11 cellular contexts compared by ENCODE assay signal in genomic region chr14:70882771-70883492, GRCh38. TPM values are rescaled to one million over a fixed set of nuclear protein-coding genes. Genes with fewer than 3 reads are reported as not detected.
DNase-seq lines count a peak whose midpoint lies in the region; FAIRE-seq and TF ChIP-seq lines count a peak whose summit lies in the region.
"Had no signal": no experiment of that assay in that cellular context is flagged by ENCODE, and none has a peak within 500 bp of the region (broad histone marks: within the 10 kb centered on the region; RNA-seq: fewer than 3 reads in every experiment).

No MANE protein-coding gene starts in this region.

- DNase-seq in activated CD4-positive, alpha-beta T cell treated with anti-CD3 and anti-CD28 coated beads, Interleukin-2, amount 10 ng/mL, durations not matched to agents 7 days and 5 days, result no peak
- DNase-seq in activated CD4-positive, alpha-beta T cell treated with anti-CD3 and anti-CD28 coated beads, Interleukin-2, amount 50 U/mL, for 4 hours, result no peak
- DNase-seq in RKO (ENCODE audit: low spot score) (peak; percentile 45), spleen (no peak), ACHN (no peak), small intestine (no peak), NCI-H526 treated with DMSO at 0.1 percent for 48 hours (lab: John Stamatoyannopoulos, UW) (no peak)
- DNase-seq: activated CD4-positive, alpha-beta T cell treated with anti-CD3 and anti-CD28 coated beads, Interleukin-2, amount 50 U/mL, for 1 hour; glutamatergic neuron; MM.1S had no signal

- H3K9me3 Mint-ChIP-seq in activated CD4-positive, alpha-beta T cell treated with anti-CD3 and anti-CD28 coated beads, Interleukin-2, amount 10 ng/mL, durations not matched to agents 7 days and 5 days, result no peaks in the 10 kb centered on the region

- H3K4me3 ChIP-seq in duodenal mucosa (ENCODE audit: low read depth in 1 of 2, low read length in 2 of 2) (no peak overlapping the region), spleen (peak overlapping the region in 1 of 8 donors; percentile 56), small intestine (ENCODE audit: low read depth in 1 of 2, low read length in 2 of 2) (no peak overlapping the region)

- H3K9me3 ChIP-seq in duodenal mucosa (ENCODE audit: control insufficient read depth in 1 of 2, low read length in 2 of 2) (no peaks in the 10 kb centered on the region), spleen (no peaks in the 10 kb centered on the region), small intestine (ENCODE audit: control insufficient read depth, low read depth) (no peaks in the 10 kb centered on the region)

- peak overlapping the region; percentile 72 for H3K27ac Mint-ChIP-seq in activated CD4-positive, alpha-beta T cell treated with anti-CD3 and anti-CD28 coated beads, Interleukin-2, amount 10 ng/mL, durations not matched to agents 7 days and 5 days

- intact Hi-C loops in spleen (cut with DNase I; ENCODE audit: low total_unique reads), result no loop called here

- no peak for TF ChIP-seq CTCF in spleen (IDR thresholded peaks at IDR 0.05 in 8 of 11, conservative IDR thresholded peaks at IDR 0.05 in 3 of 11)

- H3K4me1 ChIP-seq in duodenal mucosa (ENCODE audit: control insufficient read depth in 1 of 2, insufficient read depth in 2 of 2, low read length in 2 of 2), result peaks cover 37 to 39% of the 10 kb centered on the region in 2 donors
- H3K4me1 ChIP-seq in spleen, result peaks cover 13 to 68% (median 61%) of the 10 kb centered on the region in 6 donors
- peaks cover 0 to 7% of the 10 kb centered on the region in 2 donors for H3K4me1 ChIP-seq in small intestine (ENCODE audit: control insufficient read depth in 2 of 2, insufficient read depth in 1 of 2, low read depth in 1 of 2, low read length in 1 of 2)

- in situ Hi-C loops in ACHN (cut with HindIII; ENCODE audit: low pct_ligation_motif_present, low pct_unique_long_range_greater_than_20kb, low sequenced_read_pairs), result no loop called here

- POLR2A ChIA-PET in activated CD4-positive, alpha-beta T cell treated with anti-CD3 and anti-CD28 coated beads, Interleukin-2, amount 10 ng/mL, durations not matched to agents 7 days and 5 days (lab: Charles Lee), result no interaction called here

- peaks cover 61% of the 10 kb centered on the region for H3K4me1 Mint-ChIP-seq in activated CD4-positive, alpha-beta T cell treated with anti-CD3 and anti-CD28 coated beads, Interleukin-2, amount 10 ng/mL, durations not matched to agents 7 days and 5 days

- no peak for TF ChIP-seq POLR2A in spleen (IDR thresholded peaks at IDR 0.05)

- peaks cover 5% of the 10 kb centered on the region for H3K36me3 Mint-ChIP-seq in activated CD4-positive, alpha-beta T cell treated with anti-CD3 and anti-CD28 coated beads, Interleukin-2, amount 10 ng/mL, durations not matched to agents 7 days and 5 days (ENCODE audit: low read depth)

- H3K4me3 Mint-ChIP-seq in activated CD4-positive, alpha-beta T cell treated with anti-CD3 and anti-CD28 coated beads, Interleukin-2, amount 10 ng/mL, durations not matched to agents 7 days and 5 days, result no peak overlapping the region

- 28 to 54% (median 44%) methylated on average over 5 to 6 of the region's 6 CpGs for WGBS in spleen, 5 donors
- WGBS in small intestine, 3 donors, result 54 to 73% (median 62%) methylated on average over 6 of the region's 6 CpGs

- CTCF ChIA-PET in activated CD4-positive, alpha-beta T cell treated with anti-CD3 and anti-CD28 coated beads, Interleukin-2, amount 10 ng/mL, durations not matched to agents 7 days and 5 days (lab: Charles Lee), result interaction anchor here (0.6 to 1.6 kb wide), 5 partner anchors 9 to 72 kb away, joined by 3 to 6 read pairs (median 4); no protein-coding TSS in a partner anchor

- H3K27ac ChIP-seq in duodenal mucosa (ENCODE audit: low read depth, low read length) (peak overlapping the region; percentile 55), spleen (peak overlapping the region; percentile 9 to 91 (median 84)), small intestine (ENCODE audit: low read depth in 1 of 2, low read length in 1 of 2) (peak overlapping the region in 1 of 2 donors; percentile 81)

- FAIRE-seq in small intestine (lab: Jason Lieb, UNC), result no peak

- H3K27me3 Mint-ChIP-seq in activated CD4-positive, alpha-beta T cell treated with anti-CD3 and anti-CD28 coated beads, Interleukin-2, amount 10 ng/mL, durations not matched to agents 7 days and 5 days, result no peaks in the 10 kb centered on the region

- no peaks in the 10 kb centered on the region for H3K27me3 ChIP-seq in duodenal mucosa (ENCODE audit: control insufficient read depth in 1 of 2, insufficient read depth in 2 of 2, low read length in 2 of 2)
- no peaks in the 10 kb centered on the region for H3K27me3 ChIP-seq in spleen (replicated peaks in 1 of 7)
- H3K27me3 ChIP-seq in small intestine (ENCODE audit: control insufficient read depth in 2 of 2, insufficient read depth in 2 of 2, low read length in 2 of 2), result no peaks in the 10 kb centered on the region

- no peak overlapping the region for H3K9ac ChIP-seq in duodenal mucosa (ENCODE audit: low read depth in 1 of 2, low read length in 2 of 2)

- H3K36me3 ChIP-seq in duodenal mucosa (ENCODE audit: control insufficient read depth in 1 of 2, insufficient read depth in 2 of 2, low read length in 2 of 2), result no peaks in the 10 kb centered on the region
- no peaks in the 10 kb centered on the region for H3K36me3 ChIP-seq in spleen
- H3K36me3 ChIP-seq in small intestine (ENCODE audit: control insufficient read depth in 2 of 2, insufficient read depth in 2 of 2, low read length in 2 of 2), result no peaks in the 10 kb centered on the region

RNA-seq across cellular contexts. Expression of gene PCNX1, which starts 24.3 kb away (rescaled TPM):
- 10 to 100 TPM; 56.6 to 72.1 TPM for total RNA-seq in activated CD4-positive, alpha-beta T cell treated with anti-CD3 and anti-CD28 coated beads, Interleukin-2, amount 10 ng/mL, durations not matched to agents 7 days and 5 days
- 100 to 1,000 TPM in 5 of 7 donors, 10 to 100 TPM in 2; 88.1 to 149 (median 104) TPM for total RNA-seq in spleen
- polyA plus RNA-seq in spleen, result 1 to 10 TPM; 4.0 to 5.9 (median 5.5) TPM
- 1 to 10 TPM; 4.7 to 7.9 (median 5.1) TPM for polyA plus RNA-seq in small intestine
